In the genomic region with DNA sequence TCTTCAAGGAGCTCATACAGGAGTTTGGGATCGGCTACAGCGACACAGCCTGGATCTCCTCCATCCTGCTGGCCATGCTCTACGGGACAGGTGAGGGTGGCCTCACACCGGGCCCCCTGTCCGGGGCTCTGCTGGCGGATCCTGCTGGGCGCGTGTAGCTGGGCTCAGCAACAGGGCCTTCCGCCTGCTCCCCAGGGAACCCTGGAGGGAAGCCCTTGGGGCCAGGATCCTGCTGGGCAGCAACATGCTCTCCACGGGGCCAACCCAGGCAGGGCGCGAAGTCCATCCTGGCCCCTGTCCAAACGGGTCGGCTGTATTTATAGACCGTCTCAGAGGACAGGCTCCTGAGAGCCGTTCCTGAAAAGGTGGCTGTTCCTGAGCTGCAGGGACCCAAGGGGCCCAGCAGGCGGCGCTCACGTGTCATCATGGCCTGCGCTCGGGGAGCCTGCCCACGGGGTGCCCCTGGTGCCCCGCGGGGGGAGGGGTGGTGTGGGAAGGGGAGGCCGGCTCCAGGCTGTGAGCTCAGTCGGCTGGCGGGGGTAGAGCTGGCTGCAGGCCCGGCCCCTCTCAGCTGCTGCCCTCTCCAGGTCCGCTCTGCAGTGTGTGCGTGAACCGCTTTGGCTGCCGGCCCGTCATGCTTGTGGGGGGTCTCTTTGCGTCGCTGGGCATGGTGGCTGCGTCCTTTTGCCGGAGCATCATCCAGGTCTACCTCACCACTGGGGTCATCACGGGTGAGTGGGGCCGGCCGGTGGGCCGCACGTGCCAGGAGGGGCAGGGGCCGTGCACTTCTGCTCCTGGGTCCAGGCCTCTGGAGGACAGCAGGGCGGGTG, we compare ENCODE assay signal across 8 cellular contexts. TPM values are rescaled to one million over a fixed set of nuclear protein-coding genes. Genes with fewer than 3 reads are reported as not detected.
DNase-seq lines count a peak whose midpoint lies in the region; ATAC-seq and TF ChIP-seq lines count a peak whose summit lies in the region.

No MANE protein-coding gene starts in this region.

- H3K4me1 ChIP-seq in endodermal cell (ENCODE audit: control insufficient read depth, insufficient read depth, low read length): peaks cover 9% of the 10 kb centered on the region
- peaks cover 10 to 47% of the 10 kb centered on the region in 2 donors for H3K4me1 ChIP-seq in naive thymus-derived CD4-positive, alpha-beta T cell (ENCODE audit: control insufficient read depth in 2 of 2, insufficient read depth in 2 of 2, low read length in 2 of 2)
- H3K4me1 ChIP-seq in thyroid gland: peaks cover 95 to 100% of the 10 kb centered on the region in 2 donors

- WGBS in endodermal cell (ENCODE audit: insufficient coverage in 1 of 2, insufficient read length in 1 of 2), 2 experiments: 69 to 86% methylated on average over 19 to 44 of the region's 44 CpGs
- WGBS in thyroid gland, 2 donors: 16 to 17% methylated on average over 13 to 25 of the region's 44 CpGs

- peaks cover 5% of the 10 kb centered on the region for H3K4me1 Mint-ChIP-seq in endodermal cell
- peaks cover 5 to 47% (median 33%) of the 10 kb centered on the region in 7 donors for H3K4me1 Mint-ChIP-seq in naive thymus-derived CD4-positive, alpha-beta T cell

- H3K27ac ChIP-seq in endodermal cell (ENCODE audit: low read depth, low read length) (no peak overlapping the region), thyroid gland (peak overlapping the region; percentile 70 to 88 (median 77))
- peak overlapping the region; percentile 46 for H3K27ac ChIP-seq in naive thymus-derived CD4-positive, alpha-beta T cell (ENCODE audit: low read depth, low read length)

- DNase-seq in NCI-H510A treated with DMSO at 0.1 percent for 48 hours (lab: John Stamatoyannopoulos, UW) (peak; percentile 65), NCI-H510A (lab: John Stamatoyannopoulos, UW) (no peak), NCI-H69 (lab: John Stamatoyannopoulos, UW) (peak; percentile 86), activated T-cell treated with anti-CD3 and anti-CD28 coated beads for 1 hour (ENCODE audit: low read depth) (peak; percentile 64), endodermal cell (peak; percentile 95), thyroid gland (peak; percentile 93 to 96)
- DNase-seq in naive thymus-derived CD4-positive, alpha-beta T cell: peak; percentile 58 to 77 (median 71)

- H3K4me3 Mint-ChIP-seq in endodermal cell: no peak overlapping the region
- H3K4me3 Mint-ChIP-seq in naive thymus-derived CD4-positive, alpha-beta T cell: peak overlapping the region in 1 of 10 donors; percentile 17

- no peaks in the 10 kb centered on the region for H3K27me3 ChIP-seq in endodermal cell (ENCODE audit: control insufficient read depth, insufficient read depth, low read length, poor library complexity, severe bottlenecking)
- H3K27me3 ChIP-seq in naive thymus-derived CD4-positive, alpha-beta T cell (ENCODE audit: control insufficient read depth in 2 of 2, insufficient read depth in 2 of 2, low read length in 2 of 2): no peaks in the 10 kb centered on the region
- no peaks in the 10 kb centered on the region for H3K27me3 ChIP-seq in thyroid gland

- intact Hi-C loops in naive thymus-derived CD4-positive, alpha-beta T cell (cut with micrococcal nuclease): loop anchor here (1.0 to 10.0 kb wide), 5 partner anchors 36 to 202 kb away; a partner anchor contains a TSS
- intact Hi-C loops in thyroid gland (cut with DNase I): loop anchor here (5.0 kb wide), 1 partner anchor 86 kb away; no protein-coding TSS in a partner anchor

- no peaks in the 10 kb centered on the region for H3K9me3 ChIP-seq in endodermal cell (ENCODE audit: control insufficient read depth, low read length)
- no peaks in the 10 kb centered on the region for H3K9me3 ChIP-seq in naive thymus-derived CD4-positive, alpha-beta T cell (ENCODE audit: control insufficient read depth in 2 of 3, low read length in 3 of 3)
- H3K9me3 ChIP-seq in thyroid gland: no peaks in the 10 kb centered on the region

- CTCF ChIA-PET in naive thymus-derived CD4-positive, alpha-beta T cell (lab: Charles Lee): interaction anchor here (0.6 to 2.7 kb wide), 11 partner anchors 10 to 89 kb away, joined by 3 to 30 read pairs (median 3); no protein-coding TSS in a partner anchor

- H3K36me3 ChIP-seq in endodermal cell (ENCODE audit: control insufficient read depth, insufficient read depth, low read length): peaks cover 6% of the 10 kb centered on the region
- H3K36me3 ChIP-seq in naive thymus-derived CD4-positive, alpha-beta T cell (ENCODE audit: control insufficient read depth in 2 of 3, insufficient read depth in 3 of 3, low read length in 3 of 3): peaks cover 0 to 7% (median 0%) of the 10 kb centered on the region in 3 experiments
- H3K36me3 ChIP-seq in thyroid gland: peaks cover 0 to 5% of the 10 kb centered on the region in 2 donors

- TF ChIP-seq POLR2A in thyroid gland (IDR thresholded peaks at IDR 0.05): no peak

- peaks cover 6% of the 10 kb centered on the region for H3K36me3 Mint-ChIP-seq in endodermal cell (ENCODE audit: low read depth)
- H3K36me3 Mint-ChIP-seq in naive thymus-derived CD4-positive, alpha-beta T cell: peaks cover 0 to 5% (median 0%) of the 10 kb centered on the region in 5 donors

- no peak overlapping the region for H3K27ac Mint-ChIP-seq in endodermal cell
- peak overlapping the region in 5 of 9 donors; percentile 23 to 82 (median 51) for H3K27ac Mint-ChIP-seq in naive thymus-derived CD4-positive, alpha-beta T cell

- H3K9ac ChIP-seq in endodermal cell (ENCODE audit: extremely low read depth, low read length, poor library complexity, severe bottlenecking): no peak overlapping the region

- peak; percentile 97 for TF ChIP-seq CTCF in endodermal cell (conservative IDR thresholded peaks at IDR 0.05)
- peak; percentile 89 to 97 (median 94) for TF ChIP-seq CTCF in thyroid gland (IDR thresholded peaks at IDR 0.05)

- H3K27me3 Mint-ChIP-seq in endodermal cell (ENCODE audit: insufficient read depth): no peaks in the 10 kb centered on the region
- no peaks in the 10 kb centered on the region for H3K27me3 Mint-ChIP-seq in naive thymus-derived CD4-positive, alpha-beta T cell

- H3K9me3 Mint-ChIP-seq in endodermal cell: no peaks in the 10 kb centered on the region
- H3K9me3 Mint-ChIP-seq in naive thymus-derived CD4-positive, alpha-beta T cell: no peaks in the 10 kb centered on the region

- no peak overlapping the region for H3K4me3 ChIP-seq in endodermal cell (ENCODE audit: low read length)
- H3K4me3 ChIP-seq in naive thymus-derived CD4-positive, alpha-beta T cell (ENCODE audit: low read length): no peak overlapping the region
- H3K4me3 ChIP-seq in thyroid gland (replicated peaks in 1 of 3): no peak overlapping the region

- POLR2A ChIA-PET in naive thymus-derived CD4-positive, alpha-beta T cell (lab: Charles Lee): interaction anchor here (0.6 to 2.2 kb wide), 7 partner anchors 31 to 131 kb away, joined by 3 to 12 read pairs (median 4); a partner anchor contains a TSS

- peak; percentile 66 for ATAC-seq in naive thymus-derived CD4-positive, alpha-beta T cell
- ATAC-seq in HG03457 (IDR thresholded peaks at IDR 0.05; ENCODE audit: unreplicated experiment): no peak

RNA-seq across cellular contexts. Expression of a gene that starts 7.5 kb away (rescaled TPM):
- 10 to 100 TPM; 31.8 to 39.7 TPM for total RNA-seq in endodermal cell
- 31.8 TPM for polyA plus RNA-seq in endodermal cell (2013, experiment 1 of 2)
- 26.2 TPM for polyA plus RNA-seq in endodermal cell (2013, experiment 2 of 2)
- 100 to 1,000 TPM in 2 of 5 experiments, 10 to 100 TPM in 3; 14.6 to 264 (median 67.0) TPM for total RNA-seq in naive thymus-derived CD4-positive, alpha-beta T cell
- polyA plus RNA-seq in naive thymus-derived CD4-positive, alpha-beta T cell: 1 to 10 TPM; 1.4 to 1.9 TPM
- 10 to 100 TPM; 42.1 to 75.5 (median 44.2) TPM for total RNA-seq in thyroid gland

RNA-seq across cellular contexts. Expression of a gene that starts 23.7 kb away (rescaled TPM):
- 10 to 100 TPM; 61.8 to 82.8 TPM for total RNA-seq in endodermal cell
- 25.7 TPM for polyA plus RNA-seq in endodermal cell (2013, experiment 1 of 2)
- 22.9 TPM for polyA plus RNA-seq in endodermal cell (2013, experiment 2 of 2)
- 100 to 1,000 TPM in 2 of 5 experiments, 10 to 100 TPM in 3; 75.7 to 127 (median 95.0) TPM for total RNA-seq in naive thymus-derived CD4-positive, alpha-beta T cell
- 10 to 100 TPM; 32.1 to 36.8 TPM for polyA plus RNA-seq in naive thymus-derived CD4-positive, alpha-beta T cell
- total RNA-seq in thyroid gland: 10 to 100 TPM; 27.1 to 79.9 (median 50.9) TPM

RNA-seq across cellular contexts. Expression of a gene that starts 37.1 kb away (rescaled TPM):
- total RNA-seq in endodermal cell (100 to 1,000 TPM; 104 to 143 TPM), thyroid gland (10 to 100 TPM; 47.3 to 91.2 (median 88.7) TPM)
- polyA plus RNA-seq in endodermal cell (2013, experiment 1 of 2): 101 TPM
- 74.7 TPM for polyA plus RNA-seq in endodermal cell (2013, experiment 2 of 2)
- total RNA-seq in naive thymus-derived CD4-positive, alpha-beta T cell: 100 to 1,000 TPM; 144 to 249 (median 176) TPM
- polyA plus RNA-seq in naive thymus-derived CD4-positive, alpha-beta T cell: 10 to 100 TPM; 46.1 to 81.3 TPM
